ENCODE assay signal across 8 cellular contexts in the genomic region with DNA sequence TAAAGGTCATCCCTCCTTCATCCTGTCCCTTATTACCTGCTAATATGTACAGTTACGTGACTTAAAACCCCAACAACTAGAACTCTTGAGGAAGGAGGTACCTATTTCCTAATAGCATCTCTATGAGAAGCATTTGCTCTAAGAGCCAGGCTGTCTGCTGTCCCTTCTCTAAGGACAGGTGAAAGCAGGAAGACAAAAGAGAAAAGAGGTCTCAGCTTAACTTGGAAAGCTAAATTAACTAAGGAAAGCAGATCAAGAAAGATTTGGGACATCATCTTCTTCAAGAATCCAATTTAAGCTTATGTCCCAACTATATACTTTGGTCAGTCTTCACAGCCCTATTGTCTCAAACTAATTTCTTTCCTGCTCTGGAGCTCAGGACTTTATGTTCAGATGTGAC. TPM values are rescaled to one million over a fixed set of nuclear protein-coding genes. Genes with fewer than 3 reads are reported as not detected.
DNase-seq lines count a peak whose midpoint lies in the region; ATAC-seq and TF ChIP-seq lines count a peak whose summit lies in the region.

No MANE protein-coding gene starts in this region.

- TF ChIP-seq CTCF in cardiac muscle cell (IDR thresholded peaks at IDR 0.05; ENCODE audit: low read depth, low read length) (no peak), astrocyte of the spinal cord (IDR thresholded peaks at IDR 0.05; ENCODE audit: low read depth, low read length) (no peak), mesothelial cell of epicardium (IDR thresholded peaks at IDR 0.05; ENCODE audit: unreplicated experiment) (no peak), upper lobe of right lung (IDR thresholded peaks at IDR 0.05) (no peak)

- in situ Hi-C loops in astrocyte of the spinal cord (cut with HindIII; ENCODE audit: low sequenced_read_pairs): no loop called here
- in situ Hi-C loops in ACHN (cut with HindIII; ENCODE audit: low pct_ligation_motif_present, low pct_unique_long_range_greater_than_20kb, low sequenced_read_pairs): no loop called here

- intact Hi-C loops in Right ventricle myocardium inferior (cut with DNase I): no loop called here
- intact Hi-C loops in upper lobe of right lung (cut with DNase I): no loop called here
- intact Hi-C loops in head of caudate nucleus (cut with DNase I): no loop called here

- peaks cover 54% of the 10 kb centered on the region for H3K4me1 Mint-ChIP-seq in mesothelial cell of epicardium

- ATAC-seq in Right ventricle myocardium inferior (no peak), upper lobe of right lung (no peak)

- H3K4me3 ChIP-seq in cardiac muscle cell (peak overlapping the region; percentile 95), astrocyte of the spinal cord (ENCODE audit: low read depth, low read length) (peak overlapping the region; percentile 87), upper lobe of right lung (peak overlapping the region; percentile 77)

- no peaks in the 10 kb centered on the region for H3K27me3 Mint-ChIP-seq in mesothelial cell of epicardium (ENCODE audit: low read depth)

- H3K36me3 ChIP-seq in cardiac muscle cell (no peaks in the 10 kb centered on the region), upper lobe of right lung (no peaks in the 10 kb centered on the region)

- H3K4me1 ChIP-seq in cardiac muscle cell (ENCODE audit: low read depth) (peaks cover 46% of the 10 kb centered on the region), upper lobe of right lung (peaks cover 57% of the 10 kb centered on the region)

- H3K4me3 Mint-ChIP-seq in mesothelial cell of epicardium: peak overlapping the region; percentile 75

- DNase-seq in cardiac muscle cell (ENCODE audit: low read depth in 1 of 2, low spot score in 1 of 2) (no peak), Right ventricle myocardium inferior (ENCODE audit: missing footprints) (no peak), astrocyte of the spinal cord (ENCODE audit: low read depth, low spot score) (no peak), mesothelial cell of epicardium (ENCODE audit: low spot score in 2 of 2, unreplicated experiment in 2 of 2) (no peak), upper lobe of right lung (no peak), ACHN (no peak), head of caudate nucleus (no peak), amniotic stem cell (lab: John Stamatoyannopoulos, UW) (no peak)

- H3K9me3 ChIP-seq in cardiac muscle cell (ENCODE audit: low read depth) (no peaks in the 10 kb centered on the region), upper lobe of right lung (no peaks in the 10 kb centered on the region)

- H3K27ac Mint-ChIP-seq in mesothelial cell of epicardium: no peak overlapping the region

- no peak overlapping the region for H3K27ac ChIP-seq in cardiac muscle cell
- H3K27ac ChIP-seq in upper lobe of right lung: no peak overlapping the region

- H3K27me3 ChIP-seq in cardiac muscle cell: peaks cover 2% of the 10 kb centered on the region
- no peaks in the 10 kb centered on the region for H3K27me3 ChIP-seq in upper lobe of right lung

- H3K9me3 Mint-ChIP-seq in mesothelial cell of epicardium: no peaks in the 10 kb centered on the region

- peaks cover 3% of the 10 kb centered on the region for H3K36me3 Mint-ChIP-seq in mesothelial cell of epicardium

RNA-seq across cellular contexts. Expression of gene EGLN1, which starts 2.9 kb away (rescaled TPM):
- total RNA-seq in cardiac muscle cell: 67.6 and 81.8 TPM in 2 replicates
- 54.0 and 54.2 TPM in 2 replicates for polyA plus RNA-seq in cardiac muscle cell
- total RNA-seq in Right ventricle myocardium inferior: 86.0 TPM
- 32.5 to 34.4 TPM (median 33.6 TPM) in 3 replicates for total RNA-seq in mesothelial cell of epicardium
- total RNA-seq in upper lobe of right lung: 23.5 TPM
